Comparison of ENCODE assay signal across 29 cellular contexts in genomic region chr2:149143734-149144133, GRCh38.
DNase-seq lines count a peak whose midpoint lies in the region; ATAC-seq and TF ChIP-seq lines count a peak whose summit lies in the region.
"Had no signal": no experiment of that assay in that cellular context is flagged by ENCODE, and none has a peak within 500 bp of the region (broad histone marks: within the 10 kb centered on the region; RNA-seq: fewer than 3 reads in every experiment).

No MANE protein-coding gene starts in this region.

- peaks cover 22% of the 10 kb centered on the region for H3K27me3 Mint-ChIP-seq in activated CD8-positive, alpha-beta memory T cell treated with anti-CD3 and anti-CD28 coated beads, Interleukin-2, amount 10 ng/mL, durations not matched to agents 7 days and 5 days

- WGBS in testis, 2 donors = 47 to 62% methylated on average over 1 of the region's 1 CpG

- no peaks in the 10 kb centered on the region for H3K4me1 ChIP-seq in testis
- H3K4me1 ChIP-seq: right atrium auricular region had no signal

- no peaks in the 10 kb centered on the region for H3K36me3 ChIP-seq in testis (ENCODE audit: low read depth, missing control alignments)
- H3K36me3 ChIP-seq: right atrium auricular region, SJSA1, thoracic aorta had no signal

- H3K4me3 Mint-ChIP-seq in activated CD8-positive, alpha-beta memory T cell treated with anti-CD3 and anti-CD28 coated beads, Interleukin-2, amount 10 ng/mL, durations not matched to agents 7 days and 5 days = no peak overlapping the region
- H3K4me3 Mint-ChIP-seq: activated naive CD4-positive, alpha-beta T cell treated with anti-CD3 and anti-CD28 coated beads for 36 hours; CD4-positive, CD25-positive, alpha-beta regulatory T cell; T-helper 1 cell treated with Interleukin-12 subunit alpha and Interleukin-12 subunit beta and Interleukin-4 antibody, amounts not matched to agents 30 μg/mL and 1 μg/mL, for 36 hours had no signal

- intact Hi-C loops in testis (cut with DNase I; ENCODE audit: low total_unique reads) = no loop called here

- no peak overlapping the region for H3K27ac Mint-ChIP-seq in activated CD8-positive, alpha-beta memory T cell treated with anti-CD3 and anti-CD28 coated beads, Interleukin-2, amount 10 ng/mL, durations not matched to agents 7 days and 5 days
- H3K27ac Mint-ChIP-seq: activated naive CD4-positive, alpha-beta T cell treated with anti-CD3 and anti-CD28 coated beads for 36 hours; CD4-positive, CD25-positive, alpha-beta regulatory T cell; T-helper 1 cell treated with Interleukin-12 subunit alpha and Interleukin-12 subunit beta and Interleukin-4 antibody, amounts not matched to agents 30 μg/mL and 1 μg/mL, for 36 hours had no signal

- H3K27me3 ChIP-seq in testis = no peaks in the 10 kb centered on the region
- H3K27me3 ChIP-seq: right atrium auricular region, SJSA1 had no signal

- no peak for TF ChIP-seq POLR2A in testis (IDR thresholded peaks at IDR 0.05)

- TF ChIP-seq CTCF in testis (IDR thresholded peaks at IDR 0.05) = no peak
- TF ChIP-seq CTCF in omental fat pad (IDR thresholded peaks at IDR 0.05) = no peak

- CTCF ChIA-PET in activated CD8-positive, alpha-beta memory T cell treated with anti-CD3 and anti-CD28 coated beads, Interleukin-2, amount 10 ng/mL, durations not matched to agents 7 days and 5 days (lab: Charles Lee) = no interaction called here

- no peaks in the 10 kb centered on the region for H3K36me3 Mint-ChIP-seq in activated CD8-positive, alpha-beta memory T cell treated with anti-CD3 and anti-CD28 coated beads, Interleukin-2, amount 10 ng/mL, durations not matched to agents 7 days and 5 days
- H3K36me3 Mint-ChIP-seq: CD4-positive, CD25-positive, alpha-beta regulatory T cell had no signal

- ATAC-seq in GM18868 (IDR thresholded peaks at IDR 0.05; ENCODE audit: unreplicated experiment) = peak; percentile 36
- ATAC-seq in activated CD8-positive, alpha-beta memory T cell treated with anti-CD3 and anti-CD28 coated beads, Interleukin-2, amount 10 ng/mL, durations not matched to agents 7 days and 5 days = no peak
- no peak for ATAC-seq in omental fat pad (ENCODE audit: low FRiP score)
- ATAC-seq in HG03280 (IDR thresholded peaks at IDR 0.05; ENCODE audit: unreplicated experiment) = no peak
- ATAC-seq: left ventricle myocardium superior; stimulated activated naive CD8-positive, alpha-beta T cell treated with anti-CD3 and anti-CD28 coated beads, Interleukin-15, Interleukin-2, amounts not matched to agents 100 U/mL and 50 U/mL, for 24 hours had no signal

- no peaks in the 10 kb centered on the region for H3K9me3 ChIP-seq in testis
- H3K9me3 ChIP-seq: right atrium auricular region, SJSA1, thoracic aorta had no signal

- no peaks in the 10 kb centered on the region for H3K4me1 Mint-ChIP-seq in activated CD8-positive, alpha-beta memory T cell treated with anti-CD3 and anti-CD28 coated beads, Interleukin-2, amount 10 ng/mL, durations not matched to agents 7 days and 5 days
- H3K4me1 Mint-ChIP-seq: CD4-positive, CD25-positive, alpha-beta regulatory T cell had no signal

- no peak overlapping the region for H3K4me3 ChIP-seq in testis
- H3K4me3 ChIP-seq: right atrium auricular region, SJSA1, thoracic aorta had no signal

- DNase-seq in A172 (ENCODE audit: low spot score) (peak; percentile 62), NCI-H226 (peak; percentile 10), astrocyte of the hippocampus (ENCODE audit: low read depth, low spot score) (peak; percentile 85), testis (no peak), omental fat pad (ENCODE audit: low spot score) (no peak)
- DNase-seq in activated CD8-positive, alpha-beta memory T cell treated with anti-CD3 and anti-CD28 coated beads, Interleukin-2, amount 10 ng/mL, durations not matched to agents 7 days and 5 days = no peak
- DNase-seq: activated CD4-positive, alpha-beta T cell treated with anti-CD3 and anti-CD28 coated beads, Interleukin-2, amount 50 U/mL, for 4 hours; activated CD8-positive, alpha-beta memory T cell treated with anti-CD3 and anti-CD28 coated beads, Interleukin-2, amount 50 U/mL, for 4 hours; activated naive CD4-positive, alpha-beta T cell treated with anti-CD3 and anti-CD28 coated beads for 36 hours; AML-193; CD4-positive, CD25-positive, alpha-beta regulatory T cell; DMS79 treated with DMSO at 0.1 percent for 48 hours; H7; islet precursor cell; left ventricle myocardium superior; mesendoderm; NCI-H146; NCI-H2107; NCI-H748 treated with DMSO at 0.1 percent for 48 hours; posterior cingulate gyrus; stimulated activated CD4-positive, alpha-beta T cell treated with anti-CD3 and anti-CD28 coated beads, Interleukin-1b, Interleukin-23, amount 100 ng/mL, for 48 hours; stimulated activated naive CD8-positive, alpha-beta T cell treated with anti-CD3 and anti-CD28 coated beads, Interleukin-15, Interleukin-2, amounts not matched to agents 100 U/mL and 50 U/mL, for 24 hours had no signal

- H3K27ac ChIP-seq in testis = no peak overlapping the region
- H3K27ac ChIP-seq: 22Rv1, right atrium auricular region, SJSA1, thoracic aorta had no signal

- H3K9me3 Mint-ChIP-seq in activated CD8-positive, alpha-beta memory T cell treated with anti-CD3 and anti-CD28 coated beads, Interleukin-2, amount 10 ng/mL, durations not matched to agents 7 days and 5 days (ENCODE audit: low read depth) = no peaks in the 10 kb centered on the region
- H3K9me3 Mint-ChIP-seq: activated naive CD4-positive, alpha-beta T cell treated with anti-CD3 and anti-CD28 coated beads for 36 hours; T-helper 1 cell treated with Interleukin-12 subunit alpha and Interleukin-12 subunit beta and Interleukin-4 antibody, amounts not matched to agents 30 μg/mL and 1 μg/mL, for 36 hours had no signal

Comparison
In these comparisons a context has a peak if more than half of its experiments do, and no peak if none do; other contexts are left out.
1. DNase-seq: peak in A172 (single experiment), NCI-H226 (single experiment) and astrocyte of the hippocampus (single experiment); none in activated CD8-positive, alpha-beta memory T cell treated with anti-CD3 and anti-CD28 coated beads, Interleukin-2, amount 10 ng/mL, durations not matched to agents 7 days and 5 days (single experiment), testis (single experiment) and omental fat pad (single experiment).